In the genomic region with DNA sequence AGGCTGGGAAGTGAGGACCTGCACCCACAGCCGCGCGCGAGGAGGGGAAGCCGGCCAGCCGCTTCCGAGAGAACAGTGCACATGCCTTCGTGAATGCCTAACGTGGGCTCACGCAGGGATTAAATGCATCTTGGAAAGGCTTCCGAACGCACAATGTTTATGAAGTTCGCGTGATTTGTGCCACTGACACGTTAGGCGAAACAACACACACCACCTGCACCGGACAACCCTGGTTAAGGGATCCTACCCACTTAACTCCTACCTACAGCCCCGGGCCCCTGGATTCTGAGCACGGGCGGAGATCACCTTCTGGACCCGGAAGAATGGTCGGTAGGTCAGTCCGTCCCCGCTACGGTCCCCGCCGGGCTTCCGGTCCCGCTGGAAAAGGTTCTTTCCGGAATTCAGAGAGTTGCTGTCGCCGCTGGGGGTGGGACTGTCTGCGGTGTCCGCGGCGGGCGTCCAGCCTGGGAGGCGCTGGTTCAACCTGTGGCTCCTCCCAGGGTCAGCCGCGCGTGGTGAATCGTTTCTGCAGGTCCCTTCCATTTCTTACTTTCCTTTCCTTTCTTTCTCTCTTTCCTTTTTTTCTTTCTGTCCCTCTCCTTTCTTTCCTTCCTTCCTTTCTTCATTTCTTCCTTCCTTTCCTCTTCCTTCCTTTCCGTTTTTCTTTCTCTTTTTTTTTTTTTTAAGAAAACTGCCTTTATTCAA, we compare ENCODE assay signal across 8 cellular contexts. TPM values are rescaled to one million over a fixed set of nuclear protein-coding genes. Genes with fewer than 3 reads are reported as not detected.
A peak's percentile ranks its signal among the peaks of the same experiment; 100 is the strongest.
DNase-seq lines count a peak whose midpoint lies in the region; TF ChIP-seq lines count a peak whose summit lies in the region.

A gene with protein sequence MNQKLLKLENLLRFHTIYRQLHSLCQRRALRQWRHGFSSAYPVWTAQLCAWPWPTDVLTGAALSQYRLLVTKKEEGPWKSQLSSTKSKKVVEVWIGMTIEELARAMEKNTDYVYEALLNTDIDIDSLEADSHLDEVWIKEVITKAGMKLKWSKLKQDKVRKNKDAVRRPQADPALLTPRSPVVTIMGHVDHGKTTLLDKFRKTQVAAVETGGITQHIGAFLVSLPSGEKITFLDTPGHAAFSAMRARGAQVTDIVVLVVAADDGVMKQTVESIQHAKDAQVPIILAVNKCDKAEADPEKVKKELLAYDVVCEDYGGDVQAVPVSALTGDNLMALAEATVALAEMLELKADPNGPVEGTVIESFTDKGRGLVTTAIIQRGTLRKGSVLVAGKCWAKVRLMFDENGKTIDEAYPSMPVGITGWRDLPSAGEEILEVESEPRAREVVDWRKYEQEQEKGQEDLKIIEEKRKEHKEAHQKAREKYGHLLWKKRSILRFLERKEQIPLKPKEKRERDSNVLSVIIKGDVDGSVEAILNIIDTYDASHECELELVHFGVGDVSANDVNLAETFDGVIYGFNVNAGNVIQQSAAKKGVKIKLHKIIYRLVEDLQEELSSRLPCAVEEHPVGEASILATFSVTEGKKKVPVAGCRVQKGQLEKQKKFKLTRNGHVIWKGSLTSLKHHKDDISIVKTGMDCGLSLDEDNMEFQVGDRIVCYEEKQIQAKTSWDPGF (minus strand): TSS at position 325 of the 705 bp plus-strand sequence. CDS start 5,373 bp downstream, outside the sequence.

- H2AFZ ChIP-seq in MM.1S (ENCODE audit: low read length): peak within 1 kb of the TSS; percentile 91

- no peaks in the 10 kb centered on the region for H3K36me3 Mint-ChIP-seq in neural crest cell (ENCODE audit: low read depth)

- no peaks in the 10 kb centered on the region for H3K9me3 Mint-ChIP-seq in neural crest cell

- peak; percentile 87 for DNase-seq in GDM1 (lab: John Stamatoyannopoulos, UW)
- peak; percentile 93 to 98 for DNase-seq in HAP-1 (ENCODE audit: low spot score in 2 of 2)
- DNase-seq in MM.1S: peak; percentile 96
- DNase-seq in SIG-M5 (lab: John Stamatoyannopoulos, UW): peak; percentile 65
- DNase-seq in activated gamma-delta T cell (lab: John Stamatoyannopoulos, UW): peak; percentile 82
- peak; percentile 93 for DNase-seq in fibroblast of villous mesenchyme (ENCODE audit: low read depth)
- peak; percentile 92 for DNase-seq in neural crest cell (ENCODE audit: low read depth, low spot score)

- no peaks in the 10 kb centered on the region for H4K20me1 ChIP-seq in MM.1S (ENCODE audit: insufficient read depth, low read length)

- H3K9ac ChIP-seq in MM.1S (ENCODE audit: low read length) (peak within 1 kb of the TSS; percentile 77), stomach smooth muscle (ENCODE audit: low read length in 2 of 2) (peak within 1 kb of the TSS; percentile 82 to 95)

- H3K4me1 Mint-ChIP-seq in neural crest cell: peaks cover 19% of the 10 kb centered on the region

- no peaks in the 10 kb centered on the region for H3K9me3 ChIP-seq in HAP-1
- H3K9me3 ChIP-seq in MM.1S (replicated peaks; ENCODE audit: insufficient read depth, low read length): no peaks in the 10 kb centered on the region
- H3K9me3 ChIP-seq in stomach smooth muscle (ENCODE audit: control insufficient read depth in 2 of 2, low read length in 2 of 2): no peaks in the 10 kb centered on the region

- H3K27me3 ChIP-seq in HAP-1 (ENCODE audit: low read depth) (no peaks in the 10 kb centered on the region), MM.1S (replicated peaks; ENCODE audit: insufficient read depth, low read length) (no peaks in the 10 kb centered on the region), stomach smooth muscle (ENCODE audit: control insufficient read depth in 1 of 2, insufficient read depth in 2 of 2, low read length in 2 of 2) (no peaks in the 10 kb centered on the region)

- H3K27ac ChIP-seq in MM.1S (ENCODE audit: low read length) (peak within 1 kb of the TSS; percentile 53; the same call in 1 of the 2 replicates), stomach smooth muscle (ENCODE audit: low read length) (peak within 1 kb of the TSS; percentile 89)

- peaks cover 6% of the 10 kb centered on the region; the same call in 1 of the 2 replicates for H3F3A ChIP-seq in MM.1S (ENCODE audit: insufficient read depth, low read length)

- peak within 1 kb of the TSS; percentile 94 for H3K27ac Mint-ChIP-seq in neural crest cell (ENCODE audit: unreplicated experiment)

- peak within 1 kb of the TSS; percentile 92 for H3K4me2 ChIP-seq in MM.1S (ENCODE audit: low read depth, low read length)

- in situ Hi-C loops in HAP-1 (cut with MboI; ENCODE audit: low sequenced_read_pairs): no loop called here

- H3K27me3 Mint-ChIP-seq in neural crest cell (ENCODE audit: low read depth): no peaks in the 10 kb centered on the region

- H3K4me1 ChIP-seq in HAP-1 (peaks cover 15% of the 10 kb centered on the region), MM.1S (ENCODE audit: low read length) (no peaks in the 10 kb centered on the region), stomach smooth muscle (ENCODE audit: control insufficient read depth, insufficient read depth, low read length) (peaks cover 13% of the 10 kb centered on the region)

- peaks cover 17% of the 10 kb centered on the region for H3K79me2 ChIP-seq in MM.1S (ENCODE audit: low read length)

- no peak for TF ChIP-seq CTCF in MM.1S (IDR thresholded peaks at IDR 0.05; ENCODE audit: low read length)
- no peak for TF ChIP-seq CTCF in fibroblast of villous mesenchyme (IDR thresholded peaks at IDR 0.05; ENCODE audit: insufficient read depth, low read depth, low read length)
- peak; percentile 19 for TF ChIP-seq CTCF in neural crest cell (conservative IDR thresholded peaks at IDR 0.05)

- H3K9me2 ChIP-seq in MM.1S (replicated peaks; ENCODE audit: insufficient read depth, low read length): no peaks in the 10 kb centered on the region

- H3K4me3 Mint-ChIP-seq in neural crest cell: peak within 1 kb of the TSS; percentile 96

- peaks cover 14% of the 10 kb centered on the region for H3K36me3 ChIP-seq in HAP-1 (replicated peaks)
- H3K36me3 ChIP-seq in MM.1S (replicated peaks; ENCODE audit: insufficient read depth, low read length): no peaks in the 10 kb centered on the region
- H3K36me3 ChIP-seq in stomach smooth muscle (ENCODE audit: control insufficient read depth in 2 of 2, insufficient read depth in 2 of 2, low read length in 2 of 2): peaks cover 3 to 5% of the 10 kb centered on the region in 2 donors

- H3K4me3 ChIP-seq in HAP-1: peak within 1 kb of the TSS; percentile 74
- H3K4me3 ChIP-seq in MM.1S (ENCODE audit: low read length): peak within 1 kb of the TSS; percentile 81
- H3K4me3 ChIP-seq in fibroblast of villous mesenchyme (ENCODE audit: low read depth, low read length): peak within 1 kb of the TSS; percentile 88
- H3K4me3 ChIP-seq in stomach smooth muscle (ENCODE audit: low read length in 2 of 2): peak within 1 kb of the TSS; percentile 71 to 96

RNA-seq across cellular contexts. Expression of the gene that starts here (rescaled TPM):
- 37.0 and 40.2 TPM in 2 replicates for total RNA-seq in fibroblast of villous mesenchyme
- 30.4 and 32.9 TPM in 2 replicates for total RNA-seq in neural crest cell

Comparison
In these comparisons a context has a peak if more than half of its experiments do, and no peak if none do; other contexts are left out.
1. Peak in every context shown above with its lines: DNase-seq, H3K4me3 ChIP-seq and H3K27ac ChIP-seq.